8 cellular contexts compared by ENCODE assay signal in the genomic region with DNA sequence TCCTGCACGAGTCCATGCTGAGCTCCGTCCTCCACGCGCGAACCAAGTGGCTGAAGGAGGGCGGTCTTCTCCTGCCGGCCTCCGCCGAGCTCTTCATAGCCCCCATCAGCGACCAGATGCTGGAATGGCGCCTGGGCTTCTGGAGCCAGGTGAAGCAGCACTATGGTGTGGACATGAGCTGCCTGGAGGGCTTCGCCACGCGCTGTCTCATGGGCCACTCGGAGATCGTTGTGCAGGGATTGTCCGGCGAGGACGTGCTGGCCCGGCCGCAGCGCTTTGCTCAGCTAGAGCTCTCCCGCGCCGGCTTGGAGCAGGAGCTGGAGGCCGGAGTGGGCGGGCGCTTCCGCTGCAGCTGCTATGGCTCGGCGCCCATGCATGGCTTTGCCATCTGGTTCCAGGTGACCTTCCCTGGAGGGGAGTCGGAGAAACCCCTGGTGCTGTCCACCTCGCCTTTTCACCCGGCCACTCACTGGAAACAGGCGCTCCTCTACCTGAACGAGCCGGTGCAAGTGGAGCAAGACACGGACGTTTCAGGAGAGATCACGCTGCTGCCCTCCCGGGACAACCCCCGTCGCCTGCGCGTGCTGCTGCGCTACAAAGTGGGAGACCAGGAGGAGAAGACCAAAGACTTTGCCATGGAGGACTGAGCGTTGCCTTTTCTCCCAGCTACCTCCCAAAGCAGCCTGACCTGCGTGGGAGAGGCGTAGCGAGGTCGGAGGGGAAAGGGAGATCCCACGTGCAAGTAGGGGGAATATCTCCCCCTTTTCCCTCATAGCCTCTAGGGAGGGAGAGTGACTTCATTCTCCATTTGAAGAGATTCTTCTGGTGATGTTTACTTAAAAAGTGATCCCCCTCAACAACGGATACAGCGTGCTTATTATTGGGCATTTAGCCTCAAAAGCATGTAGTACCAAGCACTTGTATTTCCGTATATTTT. TPM values are rescaled to one million over a fixed set of nuclear protein-coding genes. Genes with fewer than 3 reads are reported as not detected.
A peak's percentile ranks its signal among the peaks of the same experiment; 100 is the strongest.
DNase-seq lines count a peak whose midpoint lies in the region; ATAC-seq and TF ChIP-seq lines count a peak whose summit lies in the region.

No MANE protein-coding gene starts in this region.

- H3K36me3 Mint-ChIP-seq in GM23338 (ENCODE audit: low read depth) (peaks cover 31% of the 10 kb centered on the region), T-cell (peaks cover 15% of the 10 kb centered on the region)

- H3K27ac Mint-ChIP-seq in GM23338 (peak overlapping the region; percentile 96), T-cell (peak overlapping the region; percentile 91 to 96)

- H3K27me3 Mint-ChIP-seq in GM23338 (ENCODE audit: insufficient read depth, low read depth, poor library complexity) = peaks cover 15% of the 10 kb centered on the region
- H3K27me3 Mint-ChIP-seq in T-cell = no peaks in the 10 kb centered on the region

- no peak for TF ChIP-seq EP300 in sigmoid colon (IDR thresholded peaks at IDR 0.05)

- intact Hi-C loops in body of pancreas (cut with DNase I) = no loop called here
- intact Hi-C loops in sigmoid colon (cut with DNase I) = loop anchor here (2.0 to 10.0 kb wide), 5 partner anchors 75 to 691 kb away; no protein-coding TSS in a partner anchor

- CTCF ChIA-PET in T-cell (lab: Charles Lee) = interaction anchor here in 1 of 2 donors (0.5 kb wide), 1 partner anchor 22 kb away, joined by 3 read pairs; no protein-coding TSS in a partner anchor

- no peaks in the 10 kb centered on the region for H3K9me2 ChIP-seq in GM23338 (ENCODE audit: insufficient read depth)

- H4K20me1 ChIP-seq in GM23338 (replicated peaks; ENCODE audit: insufficient read depth) = no peaks in the 10 kb centered on the region
- H4K20me1 ChIP-seq in KMS-11 (ENCODE audit: insufficient read depth) = no peaks in the 10 kb centered on the region

- DNase-seq in GM06990 (ENCODE audit: extremely low read depth, insufficient read length) (peak; percentile 81), GM23338 (ENCODE audit: low spot score) (peak; percentile 79), T-cell (peak in 18 of 34 experiments; percentile 1 to 32 (median 10)), body of pancreas (peak; percentile 77 to 87 (median 81)), sigmoid colon (peak; percentile 82), NCI-H1436 (lab: John Stamatoyannopoulos, UW) (no peak)

- H3K79me2 ChIP-seq in GM23338 (replicated peaks; ENCODE audit: insufficient read depth) (peaks cover 23% of the 10 kb centered on the region), KMS-11 (ENCODE audit: insufficient read depth, low read depth) (no peaks in the 10 kb centered on the region)

- H3K9me3 ChIP-seq in body of pancreas (no peaks in the 10 kb centered on the region), sigmoid colon (no peaks in the 10 kb centered on the region)

- H2AFZ ChIP-seq in GM23338 (peak overlapping the region; percentile 74; the same call in 1 of the 2 replicates), KMS-11 (ENCODE audit: low read depth) (peak overlapping the region; percentile 79)

- no peaks in the 10 kb centered on the region for H3K36me3 ChIP-seq in GM06990 (ENCODE audit: control insufficient read depth, insufficient read depth, low read length)
- H3K36me3 ChIP-seq in GM23338 (ENCODE audit: insufficient read depth) = no peaks in the 10 kb centered on the region; the same call in 1 of the 2 replicates
- H3K36me3 ChIP-seq in KMS-11 (ENCODE audit: insufficient read depth) = no peaks in the 10 kb centered on the region
- H3K36me3 ChIP-seq in body of pancreas (replicated peaks in 1 of 2; ENCODE audit: insufficient read depth in 1 of 2, low read depth in 2 of 2) = no peaks in the 10 kb centered on the region
- H3K36me3 ChIP-seq in sigmoid colon = peaks cover 0 to 8% (median 0%) of the 10 kb centered on the region in 4 donors

- WGBS in body of pancreas, 2 donors = 3 to 9% methylated on average over 30 to 55 of the region's 55 CpGs
- WGBS in sigmoid colon, 2 donors = 2 to 5% methylated on average over 55 of the region's 55 CpGs

- H3K4me3 Mint-ChIP-seq in GM23338 (peak overlapping the region; percentile 92), T-cell (peak overlapping the region; percentile 99)

- H3K27ac ChIP-seq in GM23338 (ENCODE audit: low read depth) = peak overlapping the region; percentile 82
- no peak overlapping the region; the same call in 1 of the 2 replicates for H3K27ac ChIP-seq in KMS-11
- peak overlapping the region; percentile 80 to 89 (median 85) for H3K27ac ChIP-seq in body of pancreas
- peak overlapping the region; percentile 83 to 93 (median 91) for H3K27ac ChIP-seq in sigmoid colon

- H3K27me3 ChIP-seq in GM06990 (replicated peaks; ENCODE audit: control insufficient read depth, insufficient read depth, low read length) = no peaks in the 10 kb centered on the region
- no peaks in the 10 kb centered on the region for H3K27me3 ChIP-seq in GM23338 (ENCODE audit: insufficient read depth)
- no peaks in the 10 kb centered on the region for H3K27me3 ChIP-seq in KMS-11 (ENCODE audit: insufficient read depth, low read depth)
- H3K27me3 ChIP-seq in body of pancreas = no peaks in the 10 kb centered on the region
- H3K27me3 ChIP-seq in sigmoid colon = no peaks in the 10 kb centered on the region

- ATAC-seq in GM23338 (peak; percentile 77), T-cell (replicated peaks in 1 of 4) (peak; percentile 18 to 29 (median 26)), body of pancreas (peak; percentile 83)

- TF ChIP-seq CTCF in GM06990 (IDR thresholded peaks at IDR 0.05; ENCODE audit: insufficient read depth, low read length, poor library complexity, severe bottlenecking) = no peak
- no peak for TF ChIP-seq CTCF in GM23338 (conservative IDR thresholded peaks at IDR 0.05; ENCODE audit: low read depth in 2 of 2)
- TF ChIP-seq CTCF in KMS-11 (conservative IDR thresholded peaks at IDR 0.05; ENCODE audit: low read depth, low read length) = no peak
- no peak for TF ChIP-seq CTCF in body of pancreas (IDR thresholded peaks at IDR 0.05)
- no peak for TF ChIP-seq CTCF in sigmoid colon (IDR thresholded peaks at IDR 0.05)

- TF ChIP-seq POLR2A in body of pancreas (IDR thresholded peaks at IDR 0.05) (peak; percentile 46 to 73 (median 49)), sigmoid colon (IDR thresholded peaks at IDR 0.05) (no peak)

- peak overlapping the region; percentile 81; the same call in 1 of the 2 replicates for H3K9ac ChIP-seq in KMS-11

- POLR2A ChIA-PET in T-cell (lab: Charles Lee) = no interaction called here

- H3K4me1 ChIP-seq in GM23338 (ENCODE audit: insufficient read depth) = peaks cover 17% of the 10 kb centered on the region
- peaks cover 5% of the 10 kb centered on the region for H3K4me1 ChIP-seq in KMS-11 (ENCODE audit: low read depth, poor library complexity, severe bottlenecking)
- peaks cover 17% of the 10 kb centered on the region for H3K4me1 ChIP-seq in body of pancreas
- peaks cover 0 to 24% (median 13%) of the 10 kb centered on the region in 4 donors for H3K4me1 ChIP-seq in sigmoid colon

- H3K4me3 ChIP-seq in GM06990 (replicated peaks; ENCODE audit: low read depth, low read length) = peak overlapping the region; percentile 90
- H3K4me3 ChIP-seq in GM23338 = peak overlapping the region; percentile 89
- no peak overlapping the region for H3K4me3 ChIP-seq in KMS-11 (IDR thresholded peaks at IDR 0.05; ENCODE audit: insufficient read depth, low read depth, low read length)
- peak overlapping the region; percentile 88 to 100 for H3K4me3 ChIP-seq in body of pancreas
- H3K4me3 ChIP-seq in iPS-11a (ENCODE audit: low read depth, low read length) = peak overlapping the region; percentile 98
- peak overlapping the region; percentile 62 to 90 (median 80) for H3K4me3 ChIP-seq in sigmoid colon

- H3K4me1 Mint-ChIP-seq in GM23338 = peaks cover 27% of the 10 kb centered on the region
- H3K4me1 Mint-ChIP-seq in T-cell = peaks cover 21 to 32% (median 27%) of the 10 kb centered on the region in 3 donors

- H3K9me3 Mint-ChIP-seq in GM23338 = no peaks in the 10 kb centered on the region
- no peaks in the 10 kb centered on the region for H3K9me3 Mint-ChIP-seq in T-cell

- H3F3A ChIP-seq in GM23338 (replicated peaks; ENCODE audit: low read depth) = no peaks in the 10 kb centered on the region

- H3K4me2 ChIP-seq in GM23338 = peak overlapping the region; percentile 90
- peak overlapping the region; percentile 36 for H3K4me2 ChIP-seq in KMS-11

TF ChIP-seq in GM23338, 12 proteins besides CTCF, POLR2A, EP300 and RAD21:
- TF ChIP-seq NANOG (IDR thresholded peaks at IDR 0.05; ENCODE audit: borderline replicate concordance) (no peak), STAT1 (IDR thresholded peaks at IDR 0.05; ENCODE audit: unreplicated experiment) (no peak), POLR2AphosphoS5 (IDR thresholded peaks at IDR 0.05; ENCODE audit: low read depth) (peak; percentile 43)

RNA-seq across cellular contexts. Expression of gene PRMT6, which starts 1.0 kb away (rescaled TPM):
- 46.6 and 51.0 TPM in 2 replicates for total RNA-seq in GM23338 (2014; rRNA removed; shearing (Covaris generic))
- polyA plus RNA-seq in GM23338 (2016; fragmentation: Nextera tagmentation; extraction: Ambion mirVana) (27.9 and 29.6 TPM in 2 replicates), sigmoid colon (10 to 100 TPM; 12.6 to 14.1 (median 13.4) TPM)
- total RNA-seq in T-cell (10 to 100 TPM in 3 of 5 donors, 1 to 10 TPM in 2; 7.2 to 20.0 (median 17.3) TPM), body of pancreas (1 to 10 TPM; 8.9 to 9.9 TPM), sigmoid colon (10 to 100 TPM in 3 of 4 donors, 1 to 10 TPM in 1; 6.1 to 15.6 (median 11.9) TPM)

Comparison
In these comparisons a context has a peak if more than half of its experiments do, and no peak if none do; other contexts are left out.
1. ATAC-seq: peak in every context shown above with its lines; median percentile 83 in body of pancreas; 77 in GM23338; 26 in T-cell.
2. POLR2A ChIP-seq: peak in body of pancreas (3 of 3); none in sigmoid colon (0 of 2).